ENCODE assay signal across 20 cellular contexts in genomic region chr20:23228912-23229311, GRCh38.
DNase-seq lines count a peak whose midpoint lies in the region; ATAC-seq, FAIRE-seq and TF ChIP-seq lines count a peak whose summit lies in the region.
"Had no signal": no experiment of that assay in that cellular context is flagged by ENCODE, and none has a peak within 500 bp of the region (broad histone marks: within the 10 kb centered on the region; RNA-seq: fewer than 3 reads in every experiment).

No MANE protein-coding gene starts in this region.

- H3K4me1 ChIP-seq in osteoblast (ENCODE audit: insufficient read depth, low read length) = peaks cover 54% of the 10 kb centered on the region
- H3K4me1 ChIP-seq in left lung = peaks cover 0 to 27% of the 10 kb centered on the region in 2 donors
- H3K4me1 ChIP-seq: Peyer's patch, prostate gland had no signal

- H3K27me3 ChIP-seq in osteoblast (ENCODE audit: insufficient read depth, low read length) (no peaks in the 10 kb centered on the region), left lung (no peaks in the 10 kb centered on the region)
- H3K27me3 ChIP-seq: Peyer's patch had no signal

- H4K20me1 ChIP-seq in osteoblast (ENCODE audit: insufficient read depth, low read length) = no peaks in the 10 kb centered on the region

- DNase-seq in Ammon's horn (ENCODE audit: low spot score) = peak; percentile 47
- DNase-seq in NCI-H460 (ENCODE audit: extremely low read depth, low read depth) = peak; percentile 38
- DNase-seq in fibroblast of gingiva (ENCODE audit: low read depth) = peak; percentile 94
- peak; percentile 90 for DNase-seq in osteoblast (ENCODE audit: insufficient read length, low spot score, missing footprints)
- no peak for DNase-seq in left lung
- DNase-seq in urothelium cell line (ENCODE audit: low spot score) = no peak
- DNase-seq: activated CD4-positive, alpha-beta T cell treated with anti-CD3 and anti-CD28 coated beads, Interleukin-2, amount 10 ng/mL, durations not matched to agents 24 days and 14 days; activated T-cell treated with anti-CD3 and anti-CD28 coated beads, Interleukin-2, amount 50 U/mL, for 4 hours; CD8-positive, alpha-beta T cell; islet precursor cell; KBM-7; NCI-H146; NCI-H526; Peyer's patch; T-helper 17 cell had no signal

- no peak for FAIRE-seq in urothelium cell line (lab: Jason Lieb, UNC)
- FAIRE-seq: GM18507, H54 had no signal

- ATAC-seq in left lung (no peak), HG03457 (IDR thresholded peaks at IDR 0.05; ENCODE audit: unreplicated experiment) (no peak), GM19035 (IDR thresholded peaks at IDR 0.05; ENCODE audit: unreplicated experiment) (no peak)
- ATAC-seq: activated T-cell treated with anti-CD3 and anti-CD28 coated beads, Interleukin-2, amount 50 U/mL, for 4 hours; CD8-positive, alpha-beta T cell; T-helper 17 cell had no signal

- intact Hi-C loops in left lung (cut with DNase I) = no loop called here

- H2AFZ ChIP-seq in osteoblast (ENCODE audit: low read length) = no peak overlapping the region

- H3K36me3 ChIP-seq in osteoblast (ENCODE audit: insufficient read depth, low read length) (no peaks in the 10 kb centered on the region), left lung (no peaks in the 10 kb centered on the region)
- H3K36me3 ChIP-seq: Peyer's patch, prostate gland had no signal

- peak overlapping the region; percentile 39 for H3K4me2 ChIP-seq in osteoblast (ENCODE audit: insufficient read depth, low read length)

- H3K9me3 ChIP-seq in osteoblast (ENCODE audit: low read depth, low read length) (peaks cover 3% of the 10 kb centered on the region), left lung (peaks cover 0 to 5% of the 10 kb centered on the region in 2 donors)
- H3K9me3 ChIP-seq: Peyer's patch, prostate gland had no signal

- H3K4me3 ChIP-seq in osteoblast (ENCODE audit: insufficient read depth, low read length) = no peak overlapping the region
- no peak overlapping the region for H3K4me3 ChIP-seq in left lung
- H3K4me3 ChIP-seq: Peyer's patch, prostate gland had no signal

- TF ChIP-seq CTCF in osteoblast (IDR thresholded peaks at IDR 0.05; ENCODE audit: extremely low read depth, low read depth, low read length) = no peak
- no peak for TF ChIP-seq CTCF in left lung (IDR thresholded peaks at IDR 0.05)

- H3K79me2 ChIP-seq in osteoblast (ENCODE audit: insufficient read depth, low read length) = no peaks in the 10 kb centered on the region

- H3K27ac ChIP-seq in osteoblast (ENCODE audit: low read depth, low read length) (peak overlapping the region; percentile 40), left lung (no peak overlapping the region)
- H3K27ac ChIP-seq: prostate gland had no signal

Comparison
In these comparisons a context has a peak if more than half of its experiments do, and no peak if none do; other contexts are left out.
1. DNase-seq: peak in Ammon's horn (single experiment), NCI-H460 (single experiment), fibroblast of gingiva (single experiment) and osteoblast (single experiment); none in left lung (0 of 2) and urothelium cell line (single experiment).